1 cellular context compared by ENCODE assay signal in genomic region chr2:63049291-63050185, GRCh38.
TF ChIP-seq lines count a peak whose summit lies in the region.

No MANE protein-coding gene starts in this region.

TF ChIP-seq in K562, 482 proteins besides CTCF, POLR2A, EP300 and RAD21 (continued from another document):
- 0 out of 2 replicates have a peak, but pooled peaks have one; percentile 57 for TF ChIP-seq MBD1 (CRISPR knock-in tag; IDR thresholded peaks at IDR 0.05)
TF ChIP-seq in K562: peak in this region for 1.
